9 cellular contexts compared by ENCODE assay signal in the genomic region with DNA sequence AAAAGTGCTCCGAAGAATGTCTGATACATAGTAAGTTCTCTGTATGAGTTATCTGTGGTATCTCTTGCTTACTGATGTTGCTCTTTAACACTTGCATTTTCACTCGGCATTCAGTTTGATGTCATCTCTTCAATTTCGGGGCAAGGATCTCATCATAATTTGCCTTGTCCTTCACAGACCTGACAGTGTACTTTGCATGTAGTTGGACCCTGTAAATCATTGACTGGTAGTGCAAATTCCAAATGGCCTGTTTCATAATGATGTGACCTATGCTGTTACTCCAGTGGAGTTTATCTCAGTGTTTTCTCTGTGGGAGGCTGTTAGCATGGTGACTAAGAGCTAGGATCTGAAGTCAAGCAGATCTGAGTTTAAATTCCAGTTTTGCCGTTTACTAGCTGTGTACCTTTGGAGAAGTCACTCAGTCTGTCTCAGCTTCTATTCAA. TPM values are rescaled to one million over a fixed set of nuclear protein-coding genes. Genes with fewer than 3 reads are reported as not detected.
DNase-seq lines count a peak whose midpoint lies in the region; ATAC-seq and TF ChIP-seq lines count a peak whose summit lies in the region.
"Had no signal": no experiment of that assay in that cellular context is flagged by ENCODE, and none has a peak within 500 bp of the region (broad histone marks: within the 10 kb centered on the region; RNA-seq: fewer than 3 reads in every experiment).

No MANE protein-coding gene starts in this region.

- H3K36me3 ChIP-seq in brain microvascular endothelial cell (replicated peaks) (no peaks in the 10 kb centered on the region), uterus (no peaks in the 10 kb centered on the region)

- no peak overlapping the region for H3K27ac Mint-ChIP-seq in chondrocyte (ENCODE audit: unreplicated experiment)

- no peak overlapping the region for H3K4me3 Mint-ChIP-seq in chondrocyte (ENCODE audit: unreplicated experiment)

- H3K27ac ChIP-seq in brain microvascular endothelial cell, result no peak overlapping the region
- H3K27ac ChIP-seq in uterus, result no peak overlapping the region

- in situ Hi-C loops in brain microvascular endothelial cell (cut with HindIII; ENCODE audit: low pct_ligation_motif_present, low sequenced_read_pairs), result no loop called here

- TF ChIP-seq CTCF in brain microvascular endothelial cell (IDR thresholded peaks at IDR 0.05; ENCODE audit: low read depth, low read length, missing control alignments) (no peak), chondrocyte (IDR thresholded peaks at IDR 0.05) (no peak), uterus (IDR thresholded peaks at IDR 0.05) (no peak)

- H3K4me3 ChIP-seq in brain microvascular endothelial cell (ENCODE audit: low read depth, low read length) (no peak overlapping the region), uterus (no peak overlapping the region)

- no peaks in the 10 kb centered on the region for H3K9me3 Mint-ChIP-seq in chondrocyte (ENCODE audit: low read depth)

- ATAC-seq in GM18517 (IDR thresholded peaks at IDR 0.05; ENCODE audit: unreplicated experiment), result peak; percentile 49
- peak; percentile 70 for ATAC-seq in HG02852 (IDR thresholded peaks at IDR 0.05; ENCODE audit: unreplicated experiment)

- no peaks in the 10 kb centered on the region for H3K4me1 ChIP-seq in uterus

- no peaks in the 10 kb centered on the region for H3K9me3 ChIP-seq in uterus

- H3K4me1 Mint-ChIP-seq in chondrocyte (ENCODE audit: low read depth), result peaks cover 8% of the 10 kb centered on the region

- intact Hi-C loops in uterus (cut with DNase I; ENCODE audit: low total_unique reads), result no loop called here

- no peak for TF ChIP-seq POLR2A in uterus (IDR thresholded peaks at IDR 0.05)

- peaks cover 2% of the 10 kb centered on the region for H3K36me3 Mint-ChIP-seq in chondrocyte (ENCODE audit: low read depth)

- DNase-seq in brain microvascular endothelial cell, result peak; percentile 76
- DNase-seq in non-pigmented ciliary epithelial cell (ENCODE audit: low read depth), result peak; percentile 43
- no peak for DNase-seq in chondrocyte (ENCODE audit: low spot score)
- DNase-seq in GF-D8 (lab: John Stamatoyannopoulos, UW), result no peak
- DNase-seq in uterus, result no peak
- DNase-seq: anterior cingulate cortex, Kasumi-1 had no signal

- H3K27me3 Mint-ChIP-seq in chondrocyte (ENCODE audit: low read depth), result peaks cover 3% of the 10 kb centered on the region

- H3K27me3 ChIP-seq in brain microvascular endothelial cell (replicated peaks) (no peaks in the 10 kb centered on the region), uterus (peaks cover 0 to 3% of the 10 kb centered on the region in 2 donors)

RNA-seq across cellular contexts. Expression of a gene that starts 34.2 kb away (rescaled TPM):
- total RNA-seq in chondrocyte (33.2 to 50.0 TPM (median 36.1 TPM) in 3 replicates), uterus (10 to 100 TPM; 18.4 to 53.2 (median 30.7) TPM)

Comparison
In these comparisons a context has a peak if more than half of its experiments do, and no peak if none do; other contexts are left out.
1. DNase-seq: peak in brain microvascular endothelial cell (single experiment) and non-pigmented ciliary epithelial cell (single experiment); none in chondrocyte (single experiment), GF-D8 (single experiment) and uterus (0 of 2).